21 cellular contexts compared by ENCODE assay signal in the genomic region with DNA sequence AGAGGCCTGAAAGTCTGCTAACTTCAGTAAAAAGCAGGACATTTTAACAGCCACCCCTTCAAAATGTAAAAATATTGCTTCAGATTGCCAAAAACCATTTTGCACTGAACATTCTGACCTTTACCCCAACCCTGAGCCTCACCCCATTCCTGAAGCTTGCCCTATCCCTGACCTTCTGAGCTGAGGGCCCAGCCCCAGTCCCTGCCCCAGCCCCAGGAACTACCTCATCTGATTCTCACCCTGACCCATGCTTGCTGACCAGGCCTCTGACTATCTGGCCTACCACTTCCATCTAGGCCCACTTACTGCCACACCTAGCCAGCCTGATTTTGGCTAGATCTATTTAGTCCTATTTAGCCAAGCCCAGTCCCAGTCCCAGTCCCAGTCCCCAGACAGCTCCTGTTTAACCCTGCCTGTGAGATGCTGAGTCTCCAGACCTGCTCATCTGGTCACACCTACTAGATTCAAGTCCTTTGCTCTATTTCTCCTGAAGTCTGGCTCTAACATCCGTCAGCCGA. TPM values are rescaled to one million over a fixed set of nuclear protein-coding genes. Genes with fewer than 3 reads are reported as not detected.
DNase-seq lines count a peak whose midpoint lies in the region; ATAC-seq and TF ChIP-seq lines count a peak whose summit lies in the region.
"Had no signal": no experiment of that assay in that cellular context is flagged by ENCODE, and none has a peak within 500 bp of the region (broad histone marks: within the 10 kb centered on the region; RNA-seq: fewer than 3 reads in every experiment).

No MANE protein-coding gene starts in this region.

- DNase-seq in cardiac septum (ENCODE audit: low spot score) = peak; percentile 54
- DNase-seq in left ventricle myocardium superior = no peak
- DNase-seq in left colon = no peak
- no peak for DNase-seq in sciatic nerve (ENCODE audit: low spot score)
- no peak for DNase-seq in type B pancreatic cell (ENCODE audit: extremely low spot score, unreplicated experiment)
- no peak for DNase-seq in activated naive CD4-positive, alpha-beta T cell treated with anti-CD3 and anti-CD28 coated beads for 36 hours
- DNase-seq in EL = no peak
- no peak for DNase-seq in NCI-H2107 treated with DMSO at 0.1 percent for 48 hours (lab: John Stamatoyannopoulos, UW; ENCODE audit: unreplicated experiment)
- DNase-seq: 8988T; BE2C; Calu3; CD4-positive, alpha-beta T cell; GOT3; KG1; NCI-H187; NCI-H2107; NCI-H2227 treated with DMSO at 0.1 percent for 48 hours; NCI-H524; NCI-H82; SHP77 had no signal

- CTCF ChIA-PET in activated naive CD4-positive, alpha-beta T cell treated with anti-CD3 and anti-CD28 coated beads for 36 hours (lab: Charles Lee) = interaction anchor here (0.6 kb wide), 1 partner anchor 50 kb away, joined by 3 read pairs; no protein-coding TSS in a partner anchor

- H3K9me3 Mint-ChIP-seq in type B pancreatic cell = no peaks in the 10 kb centered on the region
- H3K9me3 Mint-ChIP-seq in activated naive CD4-positive, alpha-beta T cell treated with anti-CD3 and anti-CD28 coated beads for 36 hours = no peaks in the 10 kb centered on the region
- H3K9me3 Mint-ChIP-seq: CD4-positive, alpha-beta T cell had no signal

- intact Hi-C loops in cardiac septum (cut with DNase I) (no loop called here), left ventricle myocardium superior (cut with micrococcal nuclease) (no loop called here), left colon (cut with DNase I, micrococcal nuclease) (no loop called here), sciatic nerve (cut with DNase I) (loop anchor here (1.0 to 10.0 kb wide), 3 partner anchors 29 to 1088 kb away; partner anchors contain the start of genes CD63 and RDH5)
- intact Hi-C loops in activated naive CD4-positive, alpha-beta T cell treated with anti-CD3 and anti-CD28 coated beads for 36 hours (cut with micrococcal nuclease) = no loop called here

- no peaks in the 10 kb centered on the region for H3K4me1 Mint-ChIP-seq in type B pancreatic cell (ENCODE audit: unreplicated experiment)
- H3K4me1 Mint-ChIP-seq in activated naive CD4-positive, alpha-beta T cell treated with anti-CD3 and anti-CD28 coated beads for 36 hours (ENCODE audit: low read depth) = no peaks in the 10 kb centered on the region

- no peak for TF ChIP-seq CTCF in type B pancreatic cell (conservative IDR thresholded peaks at IDR 0.05)

- H3K27ac Mint-ChIP-seq in type B pancreatic cell = peak overlapping the region; percentile 14
- H3K27ac Mint-ChIP-seq in activated naive CD4-positive, alpha-beta T cell treated with anti-CD3 and anti-CD28 coated beads for 36 hours = no peak overlapping the region
- H3K27ac Mint-ChIP-seq: CD4-positive, alpha-beta T cell had no signal

- peaks cover 15% of the 10 kb centered on the region for H3K27me3 Mint-ChIP-seq in type B pancreatic cell
- H3K27me3 Mint-ChIP-seq in activated naive CD4-positive, alpha-beta T cell treated with anti-CD3 and anti-CD28 coated beads for 36 hours (ENCODE audit: low read depth) = no peaks in the 10 kb centered on the region

- no peak for ATAC-seq in left ventricle myocardium superior
- ATAC-seq in left colon = peak; percentile 62
- peak; percentile 96 for ATAC-seq in sciatic nerve

- no peaks in the 10 kb centered on the region for H3K36me3 Mint-ChIP-seq in type B pancreatic cell
- no peaks in the 10 kb centered on the region for H3K36me3 Mint-ChIP-seq in activated naive CD4-positive, alpha-beta T cell treated with anti-CD3 and anti-CD28 coated beads for 36 hours (ENCODE audit: low read depth)

- no peak overlapping the region for H3K4me3 Mint-ChIP-seq in type B pancreatic cell
- H3K4me3 Mint-ChIP-seq in activated naive CD4-positive, alpha-beta T cell treated with anti-CD3 and anti-CD28 coated beads for 36 hours = no peak overlapping the region
- H3K4me3 Mint-ChIP-seq: CD4-positive, alpha-beta T cell had no signal

RNA-seq across cellular contexts. Expression of gene OR10P1, which starts 33.6 kb away (rescaled TPM):
- not detected for total RNA-seq in cardiac septum
- not detected for total RNA-seq in left ventricle myocardium superior
- not detected for total RNA-seq in left colon
- total RNA-seq in sciatic nerve = not detected
- total RNA-seq in type B pancreatic cell (ENCODE audit: low replicate concordance) = not detected in 2 replicates
- total RNA-seq in activated naive CD4-positive, alpha-beta T cell treated with anti-CD3 and anti-CD28 coated beads for 36 hours = not detected
- total RNA-seq: Calu3; CD4-positive, alpha-beta T cell; RPMI7951 had no signal

RNA-seq across cellular contexts. Expression of gene ITGA7, which starts 37.4 kb away (rescaled TPM):
- 806 TPM for total RNA-seq in cardiac septum
- total RNA-seq in left ventricle myocardium superior = 488 TPM
- total RNA-seq in left colon = 10 to 100 TPM; 10.2 to 56.5 TPM
- total RNA-seq in sciatic nerve = 307 TPM
- total RNA-seq in type B pancreatic cell (ENCODE audit: low replicate concordance) = 10.4 and 39.2 TPM in 2 replicates
- 1 to 10 TPM; 3.9 to 4.8 TPM for total RNA-seq in activated naive CD4-positive, alpha-beta T cell treated with anti-CD3 and anti-CD28 coated beads for 36 hours

RNA-seq across cellular contexts. Expression of gene BLOC1S1, which starts 45.6 kb away (rescaled TPM):
- total RNA-seq in cardiac septum (97.7 TPM), left ventricle myocardium superior (124 TPM), left colon (100 to 1,000 TPM; 266 to 300 TPM), sciatic nerve (171 TPM), type B pancreatic cell (ENCODE audit: low replicate concordance) (89.9 and 98.6 TPM in 2 replicates)
- total RNA-seq in activated naive CD4-positive, alpha-beta T cell treated with anti-CD3 and anti-CD28 coated beads for 36 hours = 100 to 1,000 TPM; 118 to 124 TPM

RNA-seq across cellular contexts. Expression of gene RDH5, which starts 49.9 kb away (rescaled TPM):
- total RNA-seq in cardiac septum (26.3 TPM), left ventricle myocardium superior (13.5 TPM), left colon (10 to 100 TPM; 34.2 to 37.7 TPM), sciatic nerve (23.3 TPM), type B pancreatic cell (ENCODE audit: low replicate concordance) (7.4 and 14.1 TPM in 2 replicates)
- 1 to 10 TPM; 2.1 to 2.6 TPM for total RNA-seq in activated naive CD4-positive, alpha-beta T cell treated with anti-CD3 and anti-CD28 coated beads for 36 hours

RNA-seq across cellular contexts. Expression of gene CD63, which starts 58.5 kb away (rescaled TPM):
- total RNA-seq in cardiac septum (914 TPM), left ventricle myocardium superior (733 TPM), left colon (1,000 to 10,000 TPM; 1,137 to 1,252 TPM), sciatic nerve (870 TPM), type B pancreatic cell (ENCODE audit: low replicate concordance) (525 and 567 TPM in 2 replicates)
- 10 to 100 TPM; 62.3 to 73.6 TPM for total RNA-seq in activated naive CD4-positive, alpha-beta T cell treated with anti-CD3 and anti-CD28 coated beads for 36 hours
